19 cellular contexts compared by ENCODE assay signal in genomic region chr4:41820473-41820872, GRCh38.
DNase-seq lines count a peak whose midpoint lies in the region; ATAC-seq, FAIRE-seq and TF ChIP-seq lines count a peak whose summit lies in the region.
"Had no signal": no experiment of that assay in that cellular context is flagged by ENCODE, and none has a peak within 500 bp of the region (broad histone marks: within the 10 kb centered on the region; RNA-seq: fewer than 3 reads in every experiment).

No MANE protein-coding gene starts in this region.

- POLR2A ChIA-PET in GM12878 (lab: Charles Lee): no interaction called here

- no peak for TF ChIP-seq CTCF in KMS-11 (conservative IDR thresholded peaks at IDR 0.05; ENCODE audit: low read depth, low read length)
- TF ChIP-seq CTCF in GM12878 (IDR thresholded peaks at IDR 0.05 in 2 of 3, conservative IDR thresholded peaks at IDR 0.05 in 1 of 3; ENCODE audit: control insufficient read depth in 2 of 3, extremely low read depth in 1 of 3, insufficient read depth in 1 of 3, low read depth in 3 of 3, low read length in 3 of 3): no peak
- TF ChIP-seq CTCF in HFFc6 (IDR thresholded peaks at IDR 0.05): no peak

- H3K4me3 Mint-ChIP-seq in HFFc6: no peak overlapping the region
- H3K4me3 Mint-ChIP-seq: B cell; CD8-positive, alpha-beta T cell; H9 had no signal

- H3K27ac ChIP-seq in KMS-11 (no peak overlapping the region), GM12878 (ENCODE audit: control insufficient read depth, insufficient read depth) (no peak overlapping the region)
- H3K27ac ChIP-seq: BLaER1 treated with 17β-estradiol and CSF1 and Interleukin-3, amounts not matched to agents 10 nM and 100 nM had no signal

- H3K4me1 Mint-ChIP-seq in HFFc6 (ENCODE audit: low read depth): peaks cover 9% of the 10 kb centered on the region; the same call in 1 of the 2 replicates
- H3K4me1 Mint-ChIP-seq: B cell, H9 had no signal

- no peak for DNase-seq in GM12878 (ENCODE audit: low read depth, low spot score)
- DNase-seq in NCI-H1930 (lab: John Stamatoyannopoulos, UW): no peak
- no peak for DNase-seq in HFFc6
- DNase-seq: 8988T; Calu3; CD8-positive, alpha-beta T cell; DMS79 treated with DMSO at 0.1 percent for 48 hours; GF-D8; H9; KG1 had no signal

- H3K9ac ChIP-seq in KMS-11 (no peak overlapping the region), GM12878 (ENCODE audit: control insufficient read depth, insufficient read depth, low read length) (no peak overlapping the region)
- H3K9ac ChIP-seq: BLaER1 treated with 17β-estradiol and CSF1 and Interleukin-3, amounts not matched to agents 10 nM and 100 nM had no signal

- SMC1A ChIA-PET in GM12878 (lab: Charles Lee; ENCODE audit: uncharacterized antibody, unreplicated experiment): no interaction called here

- in situ Hi-C loops in GM12878 (cut with MboI): no loop called here

- H2AFZ ChIP-seq in KMS-11 (ENCODE audit: low read depth): no peak overlapping the region
- H2AFZ ChIP-seq in GM12878 (ENCODE audit: control insufficient read depth, low read depth, low read length): no peak overlapping the region

- peak; percentile 57 for ATAC-seq in GM18502 (IDR thresholded peaks at IDR 0.05; ENCODE audit: poor library complexity, unreplicated experiment)
- ATAC-seq in GM21717 (IDR thresholded peaks at IDR 0.05; ENCODE audit: unreplicated experiment): peak; percentile 55
- peak; percentile 34; the same call in 2 of the 3 replicates for ATAC-seq in GM12878
- no peak for ATAC-seq in GM21825 (IDR thresholded peaks at IDR 0.05; ENCODE audit: unreplicated experiment)
- ATAC-seq: CD8-positive, alpha-beta T cell had no signal

- H3K4me2 ChIP-seq in KMS-11 (peak overlapping the region; percentile 51; the same call in 1 of the 2 replicates), GM12878 (ENCODE audit: control insufficient read depth, insufficient read depth) (no peak overlapping the region)

- CTCF ChIA-PET in GM12878 (lab: Yijun Ruan, JAX): interaction anchor here (0.8 to 1.4 kb wide), 2 partner anchors 28 to 40 kb away, joined by 3 read pairs; no protein-coding TSS in a partner anchor

- no peak for TF ChIP-seq POLR2A in GM12878 (IDR thresholded peaks at IDR 0.05; ENCODE audit: low read depth, low read length)

- no peak for TF ChIP-seq EP300 in GM12878 (IDR thresholded peaks at IDR 0.05; ENCODE audit: borderline replicate concordance in 1 of 2, control insufficient read depth in 1 of 2, low read depth in 2 of 2, low read length in 2 of 2)

- H3K36me3 Mint-ChIP-seq in HFFc6 (ENCODE audit: low read depth): no peaks in the 10 kb centered on the region
- H3K36me3 Mint-ChIP-seq: CD8-positive, alpha-beta T cell had no signal

- H3K36me3 ChIP-seq in KMS-11 (ENCODE audit: insufficient read depth) (no peaks in the 10 kb centered on the region), GM12878 (ENCODE audit: control insufficient read depth in 2 of 2, insufficient read depth in 2 of 2, low read length in 1 of 2) (no peaks in the 10 kb centered on the region)
- H3K36me3 ChIP-seq: BLaER1 treated with 17β-estradiol and CSF1 and Interleukin-3, amounts not matched to agents 10 nM and 100 nM had no signal

- H3K27me3 Mint-ChIP-seq in HFFc6 (ENCODE audit: insufficient read depth): peaks cover 14% of the 10 kb centered on the region

- no peaks in the 10 kb centered on the region for H3K9me3 Mint-ChIP-seq in HFFc6
- H3K9me3 Mint-ChIP-seq: CD8-positive, alpha-beta T cell; H9 had no signal

- intact Hi-C loops in GM12878 (cut with micrococcal nuclease; ENCODE audit: unreplicated experiment): no loop called here

- H3K79me2 ChIP-seq in KMS-11 (ENCODE audit: insufficient read depth, low read depth) (no peaks in the 10 kb centered on the region), GM12878 (ENCODE audit: control insufficient read depth, insufficient read depth, low read length) (no peaks in the 10 kb centered on the region)

- BruUV-seq in GM12878 (replicated peaks; lab: Mats Ljungman, UMichigan): no TSS peak

- RAD21 ChIA-PET in GM12878 (lab: Charles Lee; ENCODE audit: unreplicated experiment): no interaction called here

- H4K20me1 ChIP-seq in KMS-11 (ENCODE audit: insufficient read depth) (no peaks in the 10 kb centered on the region), GM12878 (ENCODE audit: control insufficient read depth, insufficient read depth) (no peaks in the 10 kb centered on the region)
- H4K20me1 ChIP-seq: BLaER1 treated with 17β-estradiol and CSF1 and Interleukin-3, amounts not matched to agents 10 nM and 100 nM had no signal

- no peak overlapping the region for H3K4me3 ChIP-seq in KMS-11 (IDR thresholded peaks at IDR 0.05; ENCODE audit: insufficient read depth, low read depth, low read length)
- no peak overlapping the region for H3K4me3 ChIP-seq in GM12878
- H3K4me3 ChIP-seq: BLaER1 treated with 17β-estradiol and CSF1 and Interleukin-3, amounts not matched to agents 10 nM and 100 nM had no signal

- H3K27me3 ChIP-seq in KMS-11 (ENCODE audit: insufficient read depth, low read depth) (no peaks in the 10 kb centered on the region), GM12878 (replicated peaks in 1 of 2; ENCODE audit: control insufficient read depth in 2 of 2, insufficient read depth in 2 of 2, low read length in 1 of 2) (peaks cover 0 to 1% of the 10 kb centered on the region in 2 experiments; a peak in 1 of 4 replicates)
- H3K27me3 ChIP-seq: BLaER1 treated with 17β-estradiol and CSF1 and Interleukin-3, amounts not matched to agents 10 nM and 100 nM had no signal

- TF ChIP-seq RAD21 in GM12878 (IDR thresholded peaks at IDR 0.05; ENCODE audit: insufficient read depth, low read depth, low read length): no peak

- H3K4me1 ChIP-seq in KMS-11 (ENCODE audit: low read depth, poor library complexity, severe bottlenecking) (peaks cover 20% of the 10 kb centered on the region), GM12878 (ENCODE audit: control insufficient read depth, insufficient read depth, low read length) (no peaks in the 10 kb centered on the region)

- 5% methylated on average over 2 of the region's 2 CpGs for WGBS in GM12878 (ENCODE audit: insufficient coverage, insufficient replicate concordance, low lambda C conversion rate, missing lambda C conversion rate)

- no peak for FAIRE-seq in GM12878 (lab: Jason Lieb, UNC)
- FAIRE-seq: GM12891, GM18507, H1 had no signal

- no peaks in the 10 kb centered on the region for H3K9me3 ChIP-seq in GM12878 (replicated peaks; ENCODE audit: control insufficient read depth, insufficient read depth, low read length)
- H3K9me3 ChIP-seq: BLaER1 treated with 17β-estradiol and CSF1 and Interleukin-3, amounts not matched to agents 10 nM and 100 nM had no signal

- no peak overlapping the region for H3K27ac Mint-ChIP-seq in HFFc6
- H3K27ac Mint-ChIP-seq: B cell; CD8-positive, alpha-beta T cell; H9 had no signal

TF ChIP-seq in GM12878, 131 proteins besides CTCF, POLR2A, EP300 and RAD21:
- TF ChIP-seq MEF2B (IDR thresholded peaks at IDR 0.05; ENCODE audit: partially characterized antibody, poor library complexity, severe bottlenecking) (peak; percentile 40), RUNX3 (IDR thresholded peaks at IDR 0.05; ENCODE audit: low read length) (peak; percentile 49), IKZF2 (IDR thresholded peaks at IDR 0.05) (no peak), PML (IDR thresholded peaks at IDR 0.05; ENCODE audit: low read length) (no peak)
